Comparison of ENCODE assay signal across 8 cellular contexts in the genomic region with DNA sequence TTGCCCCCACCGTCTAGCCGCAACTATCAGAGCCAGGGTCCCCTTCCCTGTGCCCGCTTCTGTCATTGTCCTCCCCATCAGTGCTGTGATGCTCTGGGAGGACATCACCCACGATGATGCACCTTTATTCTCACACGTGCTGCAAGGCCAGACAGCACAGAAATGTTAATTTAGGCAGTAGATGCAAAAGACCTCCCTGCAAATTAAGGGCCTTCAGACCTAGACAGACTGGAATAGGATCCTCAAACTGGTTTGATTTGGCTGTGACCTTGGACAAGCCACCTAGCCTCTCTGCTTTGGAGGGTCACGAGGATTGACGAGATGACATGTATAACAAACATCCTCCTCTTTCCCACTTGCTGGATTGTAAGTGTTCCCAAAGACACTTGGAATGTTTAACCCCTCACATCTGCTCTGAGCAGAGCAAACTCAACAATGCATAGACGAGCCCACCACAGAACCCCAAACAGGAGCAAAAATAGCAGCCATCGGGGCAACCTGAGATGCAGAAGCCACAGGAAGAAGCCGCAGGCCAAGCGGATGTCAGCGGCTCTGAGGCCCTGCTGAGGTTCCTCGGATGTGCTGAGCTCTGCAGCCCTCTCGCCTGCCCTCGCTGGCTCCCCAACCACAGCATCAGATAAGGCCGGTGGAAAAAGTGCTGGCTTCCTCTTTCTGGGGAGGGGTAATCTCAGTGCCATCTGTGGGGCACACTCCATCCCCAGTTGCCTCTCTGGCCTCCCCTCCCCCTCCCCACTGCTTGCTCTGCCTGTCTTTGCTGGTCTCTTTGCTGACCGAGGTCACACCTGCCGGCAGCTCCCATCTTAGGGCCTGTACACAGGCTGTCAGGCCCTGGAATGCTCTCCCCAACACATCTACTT. TPM values are rescaled to one million over a fixed set of nuclear protein-coding genes. Genes with fewer than 3 reads are reported as not detected.
A peak's percentile ranks its signal among the peaks of the same experiment; 100 is the strongest.
DNase-seq lines count a peak whose midpoint lies in the region; ATAC-seq and TF ChIP-seq lines count a peak whose summit lies in the region.

No MANE protein-coding gene starts in this region.

- no peaks in the 10 kb centered on the region for H3K27me3 ChIP-seq in prostate gland (replicated peaks; ENCODE audit: insufficient read depth)

- DNase-seq in GM12864 (ENCODE audit: low read depth) (peak; percentile 65), SK-N-MC (ENCODE audit: low read depth, low spot score) (no peak), progenitor cell of endocrine pancreas (ENCODE audit: low spot score, unreplicated experiment) (no peak), prostate gland (ENCODE audit: low spot score) (no peak), midbrain (lab: John Stamatoyannopoulos, UW) (no peak)
- DNase-seq in activated naive CD4-positive, alpha-beta T cell treated with Interleukin-2 at 50 U/mL for 16 hours = peak; percentile 68
- DNase-seq in stimulated activated CD4-positive, alpha-beta T cell treated with anti-CD3 and anti-CD28 coated beads, Interleukin-12 subunit alpha, Interleukin-12 subunit beta, amount 100 ng/mL, for 4 hours = peak; percentile 50

- no peak overlapping the region for H3K27ac ChIP-seq in SK-N-MC
- H3K27ac ChIP-seq in prostate gland = no peak overlapping the region

- H3K4me3 ChIP-seq in GM12864 (ENCODE audit: low read depth, low read length) (no peak overlapping the region), SK-N-MC (0 out of 2 replicates have a peak overlapping the region, but pooled peaks have one; percentile 23), prostate gland (no peak overlapping the region)

- no peaks in the 10 kb centered on the region for H3K4me1 Mint-ChIP-seq in progenitor cell of endocrine pancreas (ENCODE audit: low read depth)

- no peaks in the 10 kb centered on the region; the same call in 1 of the 2 replicates for H3K36me3 ChIP-seq in SK-N-MC (ENCODE audit: insufficient read depth, low read length)
- no peaks in the 10 kb centered on the region for H3K36me3 ChIP-seq in prostate gland

- TF ChIP-seq CTCF in GM12864 (IDR thresholded peaks at IDR 0.05; ENCODE audit: low read depth, low read length, missing control alignments) (no peak), progenitor cell of endocrine pancreas (IDR thresholded peaks at IDR 0.05; ENCODE audit: unreplicated experiment) (no peak), prostate gland (IDR thresholded peaks at IDR 0.05) (no peak)

- H3K9me3 ChIP-seq in SK-N-MC (ENCODE audit: low read depth, low read length) (no peaks in the 10 kb centered on the region), prostate gland (no peaks in the 10 kb centered on the region)

- TF ChIP-seq POLR2A in prostate gland (IDR thresholded peaks at IDR 0.05) = no peak

- no peaks in the 10 kb centered on the region for H3K36me3 Mint-ChIP-seq in progenitor cell of endocrine pancreas (ENCODE audit: insufficient read depth)

- H3K9ac ChIP-seq in SK-N-MC (ENCODE audit: insufficient read length) = no peak overlapping the region

- WGBS in prostate gland = 78% methylated on average over 17 of the region's 18 CpGs

- no peak overlapping the region for H3K4me3 Mint-ChIP-seq in progenitor cell of endocrine pancreas (ENCODE audit: low read depth)

- H3K27ac Mint-ChIP-seq in progenitor cell of endocrine pancreas = no peak overlapping the region

- H3K27me3 Mint-ChIP-seq in progenitor cell of endocrine pancreas = peaks cover 20% of the 10 kb centered on the region

- H3K9me3 Mint-ChIP-seq in progenitor cell of endocrine pancreas (ENCODE audit: low read depth) = no peaks in the 10 kb centered on the region

- H3K4me1 ChIP-seq in prostate gland (replicated peaks) = no peaks in the 10 kb centered on the region

- intact Hi-C loops in prostate gland (cut with DNase I) = no loop called here

- ATAC-seq in HG02763 (IDR thresholded peaks at IDR 0.05; ENCODE audit: unreplicated experiment) = peak; percentile 54

RNA-seq across cellular contexts. Expression of gene TOX2, which starts 35.3 kb away (rescaled TPM):
- total RNA-seq in progenitor cell of endocrine pancreas (2.5 and 2.8 TPM in 2 replicates), prostate gland (10 to 100 TPM in 1 of 2 donors, 1 to 10 TPM in 1; 8.8 to 52.8 TPM)

Comparison
In these comparisons a context has a peak if more than half of its experiments do, and no peak if none do; other contexts are left out.
1. DNase-seq: peak in GM12864 (single experiment), activated naive CD4-positive, alpha-beta T cell treated with Interleukin-2 at 50 U/mL for 16 hours (single experiment) and stimulated activated CD4-positive, alpha-beta T cell treated with anti-CD3 and anti-CD28 coated beads, Interleukin-12 subunit alpha, Interleukin-12 subunit beta, amount 100 ng/mL, for 4 hours (single experiment); none in SK-N-MC (single experiment), progenitor cell of endocrine pancreas (single experiment), prostate gland (single experiment) and midbrain (single experiment).